ENCODE assay signal across 22 cellular contexts in the genomic region with DNA sequence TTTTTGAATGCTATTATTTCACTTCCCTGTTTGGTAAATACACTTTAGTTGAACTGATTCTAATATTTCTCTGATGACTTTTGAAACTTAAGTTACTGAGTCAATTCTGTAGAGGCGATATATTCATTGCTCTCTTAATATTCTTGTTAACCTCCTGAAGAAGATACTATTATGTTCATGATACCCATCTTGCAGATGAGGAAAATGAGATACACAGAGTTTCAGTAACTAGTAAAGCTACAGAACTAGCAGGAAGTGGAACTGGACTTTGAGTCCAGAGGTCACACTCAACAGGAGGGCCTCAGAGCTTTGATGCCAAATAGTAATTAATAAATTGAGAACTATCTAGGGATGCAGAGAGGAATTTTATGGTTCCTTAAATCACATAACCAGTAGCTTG.
"Had no signal": no experiment of that assay in that cellular context is flagged by ENCODE, and none has a peak within 500 bp of the region (broad histone marks: within the 10 kb centered on the region; RNA-seq: fewer than 3 reads in every experiment).

No MANE protein-coding gene starts in this region.

- DNase-seq: effector memory CD8-positive, alpha-beta T cell; gastrocnemius medialis; glutamatergic neuron; kidney; left cardiac atrium; left ventricle myocardium inferior; lower lobe of right lung; midbrain; occipital lobe; stimulated activated CD4-positive, alpha-beta T cell treated with anti-CD3 and anti-CD28 coated beads, Interleukin-4, amount 100 ng/mL, for 1 hour; stimulated activated CD8-positive, alpha-beta memory T cell treated with anti-CD3 and anti-CD28 coated beads, Interleukin-4, amount 100 ng/mL, for 48 hours; stimulated activated naive CD8-positive, alpha-beta T cell treated with anti-CD3 and anti-CD28 coated beads, Interleukin-15, Interleukin-2, amounts not matched to agents 100 U/mL and 50 U/mL, for 24 hours; tibial artery; upper lobe of right lung had no signal

- H3K9ac ChIP-seq: parathyroid adenoma had no signal

- H3K4me3 ChIP-seq: esophagus muscularis mucosa, gastrocnemius medialis, left ventricle myocardium inferior, lower lobe of right lung, prostate gland, suprapubic skin, tibial artery, upper lobe of right lung had no signal

- FAIRE-seq: colon, kidney had no signal

- H3K4me1 ChIP-seq: gastrocnemius medialis, lower lobe of right lung, parathyroid adenoma, prostate gland, upper lobe of right lung had no signal

- H3K27me3 ChIP-seq: esophagus muscularis mucosa, gastrocnemius medialis, suprapubic skin, tibial artery, upper lobe of right lung had no signal

- H3K36me3 ChIP-seq: esophagus muscularis mucosa, gastrocnemius medialis, left ventricle myocardium inferior, lower lobe of right lung, prostate gland, suprapubic skin, tibial artery, upper lobe of right lung had no signal

- H3K27ac ChIP-seq: epithelial cell of prostate, esophagus muscularis mucosa, gastrocnemius medialis, left ventricle myocardium inferior, lower lobe of right lung, parathyroid adenoma, prostate gland, suprapubic skin, tibial artery, upper lobe of right lung had no signal

- H3K9me3 ChIP-seq: esophagus muscularis mucosa, gastrocnemius medialis, left ventricle myocardium inferior, lower lobe of right lung, prostate gland, suprapubic skin, tibial artery, upper lobe of right lung had no signal

- H2AFZ ChIP-seq: parathyroid adenoma had no signal

- ATAC-seq: effector memory CD8-positive, alpha-beta T cell; gastrocnemius medialis; left cardiac atrium; lower lobe of right lung; natural killer cell treated with Interleukin-12 subunit alpha and Interleukin-12 subunit beta and Interleukin-15 and Interleukin-18, amount 100 ng/mL, for 72 hours; stimulated activated effector memory CD8-positive, alpha-beta T cell treated with anti-CD3 and anti-CD28 coated beads, Interleukin-12 subunit alpha, Interleukin-12 subunit beta, amount 100 ng/mL, for 72 hours; stimulated activated naive CD8-positive, alpha-beta T cell treated with anti-CD3 and anti-CD28 coated beads, Interleukin-15, Interleukin-2, amounts not matched to agents 100 U/mL and 50 U/mL, for 24 hours; upper lobe of right lung had no signal

- H3K79me2 ChIP-seq: parathyroid adenoma had no signal
